Comparison of ENCODE assay signal across 1 cellular context in the genomic region with DNA sequence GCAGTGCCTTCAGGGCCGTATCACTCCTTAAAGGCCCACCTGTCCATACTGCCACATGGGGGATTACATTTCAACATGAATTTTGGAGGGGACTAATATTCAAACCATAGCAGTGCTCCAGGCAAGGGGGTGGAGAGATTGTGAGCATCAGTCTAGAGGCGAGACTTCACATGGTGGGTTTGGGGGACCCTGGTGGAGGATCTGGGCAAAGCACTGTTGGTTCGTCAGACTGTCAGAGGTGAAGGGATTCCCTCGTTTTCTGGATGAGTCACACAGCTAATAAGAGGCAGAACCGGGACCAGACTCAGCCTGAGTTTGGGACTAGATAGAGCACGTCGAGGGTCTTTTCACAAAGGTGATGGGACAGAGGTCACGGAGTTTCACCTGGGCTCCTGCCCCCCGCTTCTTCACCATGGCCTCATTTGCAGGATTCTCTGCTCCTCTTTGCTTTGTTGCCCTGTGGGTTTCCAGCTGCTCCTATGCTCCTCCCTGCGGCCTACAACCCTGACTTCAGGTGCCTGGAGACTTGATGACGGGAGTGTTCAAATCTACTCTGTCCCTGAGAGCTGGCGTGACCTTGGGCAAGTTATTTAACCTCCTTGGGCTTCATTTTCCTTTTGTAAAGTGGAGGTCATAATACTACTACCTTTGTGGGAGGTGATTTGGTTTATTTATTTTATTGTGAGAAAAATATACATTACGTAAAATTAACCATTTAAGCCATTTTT.
TF ChIP-seq lines count a peak whose summit lies in the region.

No MANE protein-coding gene starts in this region.

TF ChIP-seq in HEK293T, 16 proteins besides CTCF, POLR2A, EP300 and RAD21 (continued from another document):
- TF ChIP-seq, protein P1, sequence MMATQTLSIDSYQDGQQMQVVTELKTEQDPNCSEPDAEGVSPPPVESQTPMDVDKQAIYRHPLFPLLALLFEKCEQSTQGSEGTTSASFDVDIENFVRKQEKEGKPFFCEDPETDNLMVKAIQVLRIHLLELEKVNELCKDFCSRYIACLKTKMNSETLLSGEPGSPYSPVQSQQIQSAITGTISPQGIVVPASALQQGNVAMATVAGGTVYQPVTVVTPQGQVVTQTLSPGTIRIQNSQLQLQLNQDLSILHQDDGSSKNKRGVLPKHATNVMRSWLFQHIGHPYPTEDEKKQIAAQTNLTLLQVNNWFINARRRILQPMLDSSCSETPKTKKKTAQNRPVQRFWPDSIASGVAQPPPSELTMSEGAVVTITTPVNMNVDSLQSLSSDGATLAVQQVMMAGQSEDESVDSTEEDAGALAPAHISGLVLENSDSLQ (IDR thresholded peaks at IDR 0.05): no peak
- TF ChIP-seq L3MBTL2 (conservative IDR thresholded peaks at IDR 0.05) (no peak), LEF1 (IDR thresholded peaks at IDR 0.05; ENCODE audit: borderline replicate concordance) (no peak), ARNT (IDR thresholded peaks at IDR 0.05) (no peak), SUZ12 (IDR thresholded peaks at IDR 0.05) (no peak), NFRKB (IDR thresholded peaks at IDR 0.05) (no peak)
